Comparison of ENCODE assay signal across 9 cellular contexts in genomic region chr1:208029381-208030319, GRCh38.
DNase-seq lines count a peak whose midpoint lies in the region; ATAC-seq and TF ChIP-seq lines count a peak whose summit lies in the region.
"Had no signal": no experiment of that assay in that cellular context is flagged by ENCODE, and none has a peak within 500 bp of the region (broad histone marks: within the 10 kb centered on the region; RNA-seq: fewer than 3 reads in every experiment).

No MANE protein-coding gene starts in this region.

- H3K36me3 ChIP-seq in brain microvascular endothelial cell (replicated peaks) (peaks cover 37% of the 10 kb centered on the region), right atrium auricular region (peaks cover 26% of the 10 kb centered on the region)

- no peak for ATAC-seq in GM18909 (IDR thresholded peaks at IDR 0.05; ENCODE audit: poor library complexity, unreplicated experiment)
- ATAC-seq: activated CD8-positive, alpha-beta T cell treated with anti-CD3 and anti-CD28 coated beads, Interleukin-2, amount 10 ng/mL, durations not matched to agents 7 days and 5 days had no signal

- H3K4me1 ChIP-seq in right atrium auricular region: peaks cover 0 to 40% of the 10 kb centered on the region in 2 donors

- TF ChIP-seq CTCF in brain microvascular endothelial cell (IDR thresholded peaks at IDR 0.05; ENCODE audit: low read depth, low read length, missing control alignments) (no peak), right atrium auricular region (IDR thresholded peaks at IDR 0.05) (no peak)

- peak overlapping the region; percentile 5 for H3K27ac ChIP-seq in brain microvascular endothelial cell
- peak overlapping the region; percentile 68 to 80 for H3K27ac ChIP-seq in right atrium auricular region

- DNase-seq in Daoy (ENCODE audit: low read depth) (peak; percentile 51), brain microvascular endothelial cell (peak; percentile 53), right atrium auricular region (ENCODE audit: low spot score) (no peak), skeletal muscle cell (ENCODE audit: low read depth) (peak; percentile 62), T-helper 1 cell (no peak), HT-29 (ENCODE audit: low spot score) (no peak)
- DNase-seq in stimulated activated CD4-positive, alpha-beta T cell treated with anti-CD3 and anti-CD28 coated beads, Interleukin-15, amount 100 ng/mL, for 24 hours: no peak
- DNase-seq: activated CD8-positive, alpha-beta T cell treated with anti-CD3 and anti-CD28 coated beads, Interleukin-2, amount 10 ng/mL, durations not matched to agents 7 days and 5 days had no signal

- in situ Hi-C loops in brain microvascular endothelial cell (cut with HindIII; ENCODE audit: low pct_ligation_motif_present, low sequenced_read_pairs): no loop called here

- H3K9me3 ChIP-seq in right atrium auricular region: no peaks in the 10 kb centered on the region

- H3K4me3 ChIP-seq in brain microvascular endothelial cell (ENCODE audit: low read depth, low read length) (no peak overlapping the region), right atrium auricular region (no peak overlapping the region), skeletal muscle cell (ENCODE audit: low read depth, low read length) (no peak overlapping the region)

- no peaks in the 10 kb centered on the region for H3K27me3 ChIP-seq in brain microvascular endothelial cell (replicated peaks)
- H3K27me3 ChIP-seq in right atrium auricular region: no peaks in the 10 kb centered on the region

Comparison
In these comparisons a context has a peak if more than half of its experiments do, and no peak if none do; other contexts are left out.
1. DNase-seq: peak in Daoy (single experiment), brain microvascular endothelial cell (single experiment) and skeletal muscle cell (single experiment); none in right atrium auricular region (single experiment), T-helper 1 cell (0 of 5), HT-29 (single experiment) and stimulated activated CD4-positive, alpha-beta T cell treated with anti-CD3 and anti-CD28 coated beads, Interleukin-15, amount 100 ng/mL, for 24 hours (single experiment).